In the genomic region with DNA sequence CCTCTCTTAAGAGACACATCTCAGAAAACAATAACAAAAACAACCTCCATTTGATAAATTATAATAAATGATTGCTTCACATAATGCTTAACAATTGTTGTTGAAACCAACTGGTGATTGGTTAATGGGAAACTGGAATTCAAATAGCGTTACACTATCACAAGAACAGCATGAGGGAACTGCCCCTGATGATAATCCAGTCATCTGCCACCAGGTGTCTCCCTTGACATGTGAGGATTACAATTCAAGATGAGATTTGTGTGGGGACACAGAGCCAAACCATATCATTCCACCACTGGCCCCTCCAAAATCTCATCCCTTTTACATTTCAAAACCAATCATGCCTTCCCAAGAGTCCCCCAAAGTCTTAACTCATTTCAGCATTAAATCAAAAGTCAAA, we compare ENCODE assay signal across 17 cellular contexts.
DNase-seq lines count a peak whose midpoint lies in the region; ATAC-seq and TF ChIP-seq lines count a peak whose summit lies in the region.
"Had no signal": no experiment of that assay in that cellular context is flagged by ENCODE, and none has a peak within 500 bp of the region (broad histone marks: within the 10 kb centered on the region; RNA-seq: fewer than 3 reads in every experiment).

No MANE protein-coding gene starts in this region.

- H4K20me1 ChIP-seq in H9 (ENCODE audit: control insufficient read depth, insufficient read depth, insufficient read length) (no peaks in the 10 kb centered on the region), PC-9 (ENCODE audit: insufficient read depth) (no peaks in the 10 kb centered on the region)

- no peak overlapping the region for H2BK12ac ChIP-seq in H9 (ENCODE audit: insufficient read length, low read depth, low read length)

- no peak overlapping the region for H3K14ac ChIP-seq in H9 (ENCODE audit: insufficient read depth, low read length)

- H3K4me1 ChIP-seq in H9 (ENCODE audit: insufficient read depth, low read length), result no peaks in the 10 kb centered on the region; the same call in 1 of the 2 replicates
- no peaks in the 10 kb centered on the region for H3K4me1 ChIP-seq in PC-9 (replicated peaks; ENCODE audit: insufficient read depth)
- no peaks in the 10 kb centered on the region for H3K4me1 ChIP-seq in left lung
- H3K4me1 ChIP-seq: vagina had no signal

- H3K9ac ChIP-seq in H9 (ENCODE audit: extremely low read depth, insufficient read length, low read length), result no peak overlapping the region

- H3K27ac Mint-ChIP-seq in H9, result no peak overlapping the region
- H3K27ac Mint-ChIP-seq: activated naive CD4-positive, alpha-beta T cell treated with anti-CD3 and anti-CD28 coated beads, Interleukin-2, amount 50 U/mL, for 24 hours; CD14-positive monocyte had no signal

- TF ChIP-seq CTCF in AG10803 (conservative IDR thresholded peaks at IDR 0.05; ENCODE audit: low read length), result 0 out of 2 replicates have a peak, but pooled peaks have one; percentile 10
- TF ChIP-seq CTCF in H9 (conservative IDR thresholded peaks at IDR 0.05), result peak; percentile 54; the same call in 2 of the 3 replicates
- peak; percentile 50 for TF ChIP-seq CTCF in PC-9 (conservative IDR thresholded peaks at IDR 0.05)
- TF ChIP-seq CTCF in epithelial cell of esophagus (IDR thresholded peaks at IDR 0.05; ENCODE audit: insufficient read depth, low read depth, low read length, missing control alignments), result peak; percentile 43
- TF ChIP-seq CTCF in left lung (IDR thresholded peaks at IDR 0.05), result no peak

- H3K4me3 ChIP-seq in AG10803 (ENCODE audit: low read length) (no peak overlapping the region), PC-9 (no peak overlapping the region), epithelial cell of esophagus (ENCODE audit: low read length) (no peak overlapping the region), left lung (no peak overlapping the region)
- H3K4me3 ChIP-seq: vagina had no signal

- no CpG with 5 or more reads among the region's 1 CpG for WGBS in H9 (ENCODE audit: extremely low coverage, insufficient read length, low lambda C conversion rate)

- no peak overlapping the region for H3K4me3 Mint-ChIP-seq in H9
- H3K4me3 Mint-ChIP-seq: activated naive CD4-positive, alpha-beta T cell treated with anti-CD3 and anti-CD28 coated beads, Interleukin-2, amount 50 U/mL, for 24 hours; CD14-positive monocyte; neural crest cell had no signal

- H3K36me3 Mint-ChIP-seq in H9 (ENCODE audit: insufficient read depth in 1 of 3, low read depth in 3 of 3), result peaks cover 14 to 30% (median 26%) of the 10 kb centered on the region in 3 experiments
- H3K36me3 Mint-ChIP-seq: activated naive CD4-positive, alpha-beta T cell treated with anti-CD3 and anti-CD28 coated beads, Interleukin-2, amount 50 U/mL, for 24 hours; CD14-positive monocyte had no signal

- no peak overlapping the region for H3K4me2 ChIP-seq in H9 (ENCODE audit: insufficient read depth, insufficient read length, low read length)
- no peak overlapping the region for H3K4me2 ChIP-seq in PC-9

- H3T11ph ChIP-seq in H9 (ENCODE audit: low read length), result no peak overlapping the region

- H3K9me3 ChIP-seq in H9 (ENCODE audit: control insufficient read depth, low read depth, low read length) (peaks cover 18% of the 10 kb centered on the region), PC-9 (ENCODE audit: insufficient read depth, low read depth) (no peaks in the 10 kb centered on the region), left lung (peaks cover 0 to 23% of the 10 kb centered on the region in 2 donors)
- H3K9me3 ChIP-seq: vagina had no signal

- H2BK20ac ChIP-seq in H9 (ENCODE audit: low read depth, low read length, poor library complexity, severe bottlenecking), result no peak overlapping the region

- no peak overlapping the region for H4K8ac ChIP-seq in H9 (replicated peaks; ENCODE audit: insufficient read length, low read depth, low read length)

- H2BK5ac ChIP-seq in H9 (ENCODE audit: insufficient read length, low read length), result no peak overlapping the region

- POLR2A ChIA-PET in PC-9 (lab: Charles Lee; ENCODE audit: unreplicated experiment), result no interaction called here

- H3K9me2 ChIP-seq in PC-9 (ENCODE audit: insufficient read depth), result no peaks in the 10 kb centered on the region

- no peak for ATAC-seq in left lung
- ATAC-seq in HG02852 (IDR thresholded peaks at IDR 0.05; ENCODE audit: unreplicated experiment), result no peak
- ATAC-seq: stimulated activated naive CD8-positive, alpha-beta T cell treated with anti-CD3 and anti-CD28 coated beads, Interleukin-15, Interleukin-2, amounts not matched to agents 100 U/mL and 50 U/mL, for 24 hours had no signal

- H3K23ac ChIP-seq in H9 (ENCODE audit: insufficient read length, low read depth, low read length), result no peak overlapping the region

- H2BK15ac ChIP-seq in H9 (ENCODE audit: low read depth, low read length), result no peak overlapping the region

- intact Hi-C loops in PC-9 (cut with micrococcal nuclease; ENCODE audit: unreplicated experiment), result no loop called here
- intact Hi-C loops in left lung (cut with DNase I), result no loop called here

- H3K27ac ChIP-seq in H9 (ENCODE audit: insufficient read length, low read depth, low read length), result no peak overlapping the region
- no peak overlapping the region for H3K27ac ChIP-seq in PC-9
- H3K27ac ChIP-seq in left lung, result no peak overlapping the region
- H3K27ac ChIP-seq: vagina had no signal

- no peaks in the 10 kb centered on the region for H3K27me3 Mint-ChIP-seq in H9 (ENCODE audit: low read depth)
- H3K27me3 Mint-ChIP-seq: activated naive CD4-positive, alpha-beta T cell treated with anti-CD3 and anti-CD28 coated beads, Interleukin-2, amount 50 U/mL, for 24 hours had no signal

- H3K56ac ChIP-seq in H9 (ENCODE audit: insufficient read length, low read depth, low read length), result no peak overlapping the region

- H2AFZ ChIP-seq in H9 (ENCODE audit: low read length), result no peak overlapping the region
- H2AFZ ChIP-seq in PC-9, result no peak overlapping the region

- no peak overlapping the region for H4K91ac ChIP-seq in H9 (ENCODE audit: insufficient read length, low read depth, low read length)

- no peak overlapping the region for H2AK5ac ChIP-seq in H9 (ENCODE audit: insufficient read length, low read length)

- H3K36me3 ChIP-seq in PC-9 (ENCODE audit: low read depth) (no peaks in the 10 kb centered on the region), left lung (no peaks in the 10 kb centered on the region)
- H3K36me3 ChIP-seq: vagina had no signal

- peaks cover 3 to 10% of the 10 kb centered on the region in 2 experiments for H3K4me1 Mint-ChIP-seq in H9
- H3K4me1 Mint-ChIP-seq: activated naive CD4-positive, alpha-beta T cell treated with anti-CD3 and anti-CD28 coated beads, Interleukin-2, amount 50 U/mL, for 24 hours; CD14-positive monocyte had no signal

- peak; percentile 3 for DNase-seq in AG10803 (ENCODE audit: low read depth)
- no peak for DNase-seq in H9
- DNase-seq in PC-9, result no peak
- peak; percentile 48 for DNase-seq in epithelial cell of esophagus (ENCODE audit: low read depth)
- DNase-seq in left lung, result no peak
- no peak for DNase-seq in NCI-H1417 treated with DMSO at 0.1 percent for 48 hours (lab: John Stamatoyannopoulos, UW)
- DNase-seq in cerebellum (ENCODE audit: low spot score), result no peak
- DNase-seq: cerebellar nuclear complex; GDM1; HCEC 1CT; NCI-H1436 treated with DMSO at 0.1 percent for 48 hours; stimulated activated naive CD8-positive, alpha-beta T cell treated with anti-CD3 and anti-CD28 coated beads, Interleukin-15, Interleukin-2, amounts not matched to agents 100 U/mL and 50 U/mL, for 24 hours had no signal

- CTCF ChIA-PET in PC-9 (lab: Charles Lee), result interaction anchor here (0.6 kb wide), 1 partner anchor 62 kb away, joined by 3 read pairs; no protein-coding TSS in a partner anchor

- no peak overlapping the region for H4K5ac ChIP-seq in H9 (ENCODE audit: insufficient read length, low read depth, low read length)

- H3K4ac ChIP-seq in H9 (ENCODE audit: low read depth, low read length), result no peak overlapping the region

- no peaks in the 10 kb centered on the region for H3K23me2 ChIP-seq in H9 (ENCODE audit: insufficient read length, low read depth, low read length, poor library complexity, severe bottlenecking)

- BruUV-seq in PC-9 (replicated peaks; lab: Mats Ljungman, UMichigan), result no TSS peak

- no peaks in the 10 kb centered on the region for H3K79me1 ChIP-seq in H9 (ENCODE audit: insufficient read depth, low read depth, low read length, poor library complexity, severe bottlenecking)

- H3K9me3 Mint-ChIP-seq in H9, result peaks cover 21 to 28% of the 10 kb centered on the region in 2 experiments
- H3K9me3 Mint-ChIP-seq: activated naive CD4-positive, alpha-beta T cell treated with anti-CD3 and anti-CD28 coated beads, Interleukin-2, amount 50 U/mL, for 24 hours had no signal

- H3K27me3 ChIP-seq in H9 (ENCODE audit: insufficient read depth, low read length), result no peaks in the 10 kb centered on the region
- no peaks in the 10 kb centered on the region for H3K27me3 ChIP-seq in PC-9 (ENCODE audit: insufficient read depth, low read depth)
- H3K27me3 ChIP-seq in left lung, result no peaks in the 10 kb centered on the region
- H3K27me3 ChIP-seq: vagina had no signal

- H3F3A ChIP-seq in PC-9 (ENCODE audit: insufficient read depth, low read depth), result no peaks in the 10 kb centered on the region

- H3K18ac ChIP-seq in H9 (ENCODE audit: insufficient read length, low read depth, low read length), result no peak overlapping the region

- H2BK120ac ChIP-seq in H9 (ENCODE audit: low read depth, low read length, poor library complexity, severe bottlenecking), result no peak overlapping the region

- H3K79me2 ChIP-seq in H9 (ENCODE audit: insufficient read depth, low read length), result no peaks in the 10 kb centered on the region
- no peaks in the 10 kb centered on the region for H3K79me2 ChIP-seq in PC-9 (ENCODE audit: low read depth)

Comparison
In these comparisons a context has a peak if more than half of its experiments do, and no peak if none do; other contexts are left out.
1. DNase-seq: peak in AG10803 (single experiment) and epithelial cell of esophagus (single experiment); none in H9 (single experiment), PC-9 (0 of 2), left lung (0 of 2), NCI-H1417 treated with DMSO at 0.1 percent for 48 hours (single experiment) and cerebellum (single experiment).
2. CTCF ChIP-seq: peak in AG10803 (single experiment), H9 (single experiment), PC-9 (single experiment) and epithelial cell of esophagus (single experiment); none in left lung (0 of 2).